ENCODE assay signal across 10 cellular contexts in genomic region chr21:42651515-42652401, GRCh38. TPM values are rescaled to one million over a fixed set of nuclear protein-coding genes. Genes with fewer than 3 reads are reported as not detected.
DNase-seq lines count a peak whose midpoint lies in the region; ATAC-seq and TF ChIP-seq lines count a peak whose summit lies in the region.
"Had no signal": no experiment of that assay in that cellular context is flagged by ENCODE, and none has a peak within 500 bp of the region (broad histone marks: within the 10 kb centered on the region; RNA-seq: fewer than 3 reads in every experiment).

No MANE protein-coding gene starts in this region.

- H3K4me1 Mint-ChIP-seq in CD8-positive, alpha-beta T cell (ENCODE audit: low read depth): peaks cover 25% of the 10 kb centered on the region
- peaks cover 16% of the 10 kb centered on the region for H3K4me1 Mint-ChIP-seq in central memory CD8-positive, alpha-beta T cell
- H3K4me1 Mint-ChIP-seq in naive B cell: peaks cover 17 to 25% (median 17%) of the 10 kb centered on the region in 3 donors
- H3K4me1 Mint-ChIP-seq in activated T-cell treated with anti-CD3 and anti-CD28 coated beads, Interleukin-2, amount 50 U/mL, for 24 hours (ENCODE audit: low read depth): peaks cover 18% of the 10 kb centered on the region

- H3K4me1 ChIP-seq in CD8-positive, alpha-beta T cell (ENCODE audit: insufficient read depth, low read length): peaks cover 24% of the 10 kb centered on the region
- H3K4me1 ChIP-seq in HEK293 (ENCODE audit: control insufficient read depth, insufficient read depth, low read length): peaks cover 12% of the 10 kb centered on the region

- CTCF ChIA-PET in CD8-positive, alpha-beta T cell (lab: Charles Lee): interaction anchor here (1.2 to 3.8 kb wide), 3 partner anchors 88 to 168 kb away, joined by 3 to 40 read pairs (median 4); no protein-coding TSS in a partner anchor
- CTCF ChIA-PET in HEK293 (lab: Yijun Ruan, JAX): interaction anchor here (0.6 to 0.7 kb wide), 2 partner anchors 8 to 1785 kb away, joined by 3 to 4 read pairs; no protein-coding TSS in a partner anchor

- POLR2A ChIA-PET in CD8-positive, alpha-beta T cell (lab: Charles Lee): no interaction called here
- POLR2A ChIA-PET in HEK293 (lab: Yijun Ruan, JAX): interaction anchor here (1.2 kb wide), 1 partner anchor 8 kb away, joined by 3 read pairs; no protein-coding TSS in a partner anchor

- no peak overlapping the region for H3K4me3 ChIP-seq in CD8-positive, alpha-beta T cell (ENCODE audit: low read depth, low read length)
- H3K4me3 ChIP-seq in HEK293 (ENCODE audit: low read depth, low read length): no peak overlapping the region

- TF ChIP-seq CTCF in CD8-positive, alpha-beta T cell (IDR thresholded peaks at IDR 0.05): no peak
- TF ChIP-seq CTCF in HEK293 (tag by site-specific recombination; IDR thresholded peaks at IDR 0.05): no peak

- no peaks in the 10 kb centered on the region for H3K27me3 Mint-ChIP-seq in CD8-positive, alpha-beta T cell (ENCODE audit: low read depth)
- peaks cover 63% of the 10 kb centered on the region for H3K27me3 Mint-ChIP-seq in central memory CD8-positive, alpha-beta T cell
- peaks cover 23 to 50% (median 44%) of the 10 kb centered on the region in 3 donors for H3K27me3 Mint-ChIP-seq in naive B cell
- H3K27me3 Mint-ChIP-seq in activated T-cell treated with anti-CD3 and anti-CD28 coated beads, Interleukin-2, amount 50 U/mL, for 24 hours: peaks cover 26% of the 10 kb centered on the region

- no peaks in the 10 kb centered on the region for H3K36me3 Mint-ChIP-seq in CD8-positive, alpha-beta T cell
- H3K36me3 Mint-ChIP-seq in central memory CD8-positive, alpha-beta T cell (ENCODE audit: insufficient read depth): peaks cover 2% of the 10 kb centered on the region
- no peaks in the 10 kb centered on the region for H3K36me3 Mint-ChIP-seq in naive B cell
- H3K36me3 Mint-ChIP-seq in activated T-cell treated with anti-CD3 and anti-CD28 coated beads, Interleukin-2, amount 50 U/mL, for 24 hours (ENCODE audit: low read depth): no peaks in the 10 kb centered on the region

- no peaks in the 10 kb centered on the region for H3K9me3 Mint-ChIP-seq in CD8-positive, alpha-beta T cell
- no peaks in the 10 kb centered on the region for H3K9me3 Mint-ChIP-seq in central memory CD8-positive, alpha-beta T cell
- H3K9me3 Mint-ChIP-seq in naive B cell: no peaks in the 10 kb centered on the region
- no peaks in the 10 kb centered on the region for H3K9me3 Mint-ChIP-seq in activated T-cell treated with anti-CD3 and anti-CD28 coated beads, Interleukin-2, amount 50 U/mL, for 24 hours

- no peaks in the 10 kb centered on the region for H3K36me3 ChIP-seq in CD8-positive, alpha-beta T cell (ENCODE audit: insufficient read depth, low read length)
- no peaks in the 10 kb centered on the region for H3K36me3 ChIP-seq in HEK293 (ENCODE audit: control insufficient read depth in 2 of 2, insufficient read depth in 1 of 2, low read length in 2 of 2)

- no peak overlapping the region for H3K27ac Mint-ChIP-seq in CD8-positive, alpha-beta T cell
- H3K27ac Mint-ChIP-seq in central memory CD8-positive, alpha-beta T cell (ENCODE audit: low read depth): no peak overlapping the region
- no peak overlapping the region for H3K27ac Mint-ChIP-seq in naive B cell
- H3K27ac Mint-ChIP-seq in activated T-cell treated with anti-CD3 and anti-CD28 coated beads, Interleukin-2, amount 50 U/mL, for 24 hours: no peak overlapping the region

- intact Hi-C loops in CD8-positive, alpha-beta T cell (cut with DNase I, micrococcal nuclease): no loop called here

- ATAC-seq in CD8-positive, alpha-beta T cell: no peak
- no peak for ATAC-seq in central memory CD8-positive, alpha-beta T cell (replicated peaks; ENCODE audit: extremely low read depth, poor library complexity, severe bottlenecking)
- ATAC-seq in naive B cell (ENCODE audit: low read depth in 2 of 2) (no peak), HG03175 (IDR thresholded peaks at IDR 0.05; ENCODE audit: unreplicated experiment) (no peak)

- no peaks in the 10 kb centered on the region for H3K9me3 ChIP-seq in CD8-positive, alpha-beta T cell (ENCODE audit: low read length)
- no peaks in the 10 kb centered on the region for H3K9me3 ChIP-seq in HEK293 (ENCODE audit: control insufficient read depth, insufficient read depth, low read depth, low read length)

- no peak for DNase-seq in CD8-positive, alpha-beta T cell
- no peak for DNase-seq in central memory CD8-positive, alpha-beta T cell (ENCODE audit: low spot score in 2 of 2)
- DNase-seq in naive B cell (no peak), COLO668 (lab: John Stamatoyannopoulos, UW; ENCODE audit: unreplicated experiment) (no peak)
- no peak for DNase-seq in activated T-cell treated with anti-CD3 and anti-CD28 coated beads, Interleukin-2, amount 50 U/mL, for 24 hours
- DNase-seq in activated effector memory CD4-positive, alpha-beta T cell treated with anti-CD3 and anti-CD28 coated beads, Interleukin-2, amount 50 U/mL, for 16 hours: no peak
- DNase-seq: activated CD4-positive, alpha-beta T cell treated with anti-CD3 and anti-CD28 coated beads, Interleukin-2, amount 50 U/mL, for 48 hours; GF-D8 had no signal

- peak overlapping the region; percentile 42 for H3K4me3 Mint-ChIP-seq in CD8-positive, alpha-beta T cell
- peak overlapping the region; percentile 23 for H3K4me3 Mint-ChIP-seq in central memory CD8-positive, alpha-beta T cell
- peak overlapping the region; percentile 36 to 94 (median 74) for H3K4me3 Mint-ChIP-seq in naive B cell
- H3K4me3 Mint-ChIP-seq in activated T-cell treated with anti-CD3 and anti-CD28 coated beads, Interleukin-2, amount 50 U/mL, for 24 hours: no peak overlapping the region

- H3K27ac ChIP-seq in CD8-positive, alpha-beta T cell (ENCODE audit: low read depth, low read length): no peak overlapping the region
- no peak overlapping the region for H3K27ac ChIP-seq in HEK293 (ENCODE audit: extremely low read depth, low read depth, low read length)

- no peaks in the 10 kb centered on the region for H3K27me3 ChIP-seq in CD8-positive, alpha-beta T cell (ENCODE audit: insufficient read depth, low read length)

TF ChIP-seq in HEK293, 187 proteins besides CTCF, POLR2A, EP300 and RAD21:
- TF ChIP-seq ZNF366 (tag by site-specific recombination; conservative IDR thresholded peaks at IDR 0.05): no peak
- TF ChIP-seq ZNF626 (tag by site-specific recombination; IDR thresholded peaks at IDR 0.05): no peak
- TF ChIP-seq ZNF621 (tag by site-specific recombination; IDR thresholded peaks at IDR 0.05): no peak
- peak; percentile 74 for TF ChIP-seq ZIC2 (tag by site-specific recombination; IDR thresholded peaks at IDR 0.05)
- no peak for TF ChIP-seq GLIS2 (tag by site-specific recombination; IDR thresholded peaks at IDR 0.05)
- TF ChIP-seq ZBTB20 (tag by site-specific recombination; IDR thresholded peaks at IDR 0.05): no peak
- TF ChIP-seq SETDB1 (IDR thresholded peaks at IDR 0.05; ENCODE audit: insufficient read length, low read length): no peak
- no peak for TF ChIP-seq ZNF561 (tag by site-specific recombination; IDR thresholded peaks at IDR 0.05; ENCODE audit: borderline replicate concordance)
- TF ChIP-seq ZNF292 (tag by site-specific recombination; IDR thresholded peaks at IDR 0.05; ENCODE audit: borderline replicate concordance, low read depth): no peak
- peak; percentile 47 for TF ChIP-seq SP2 (tag by site-specific recombination; IDR thresholded peaks at IDR 0.05)
- peak; percentile 75 for TF ChIP-seq KLF1 (tag by site-specific recombination; IDR thresholded peaks at IDR 0.05)
- peak; percentile 63 for TF ChIP-seq SP3 (tag by site-specific recombination; IDR thresholded peaks at IDR 0.05)
- TF ChIP-seq ZNF596 (tag by site-specific recombination; IDR thresholded peaks at IDR 0.05): no peak
- no peak for TF ChIP-seq ZSCAN4 (tag by site-specific recombination; IDR thresholded peaks at IDR 0.05)

RNA-seq across cellular contexts. Expression of gene PDE9A, which starts 1.7 kb away (rescaled TPM):
- total RNA-seq in CD8-positive, alpha-beta T cell: 10 to 100 TPM; 11.2 to 12.2 TPM
- 1 to 10 TPM in 2 of 6 donors, under 1 TPM in 3, not detected in 1; 0.26 to 1.5 (median 0.79) TPM for polyA plus RNA-seq in naive B cell (ENCODE audit: low read depth in 6 of 6)
